Comparison of ENCODE assay signal across 17 cellular contexts in genomic region chr3:18752273-18752934, GRCh38.
"Had no signal": no experiment of that assay in that cellular context is flagged by ENCODE, and none has a peak within 500 bp of the region (broad histone marks: within the 10 kb centered on the region; RNA-seq: fewer than 3 reads in every experiment).

No MANE protein-coding gene starts in this region.

- ATAC-seq: left lobe of liver, WTC11 had no signal

- H3K9me3 ChIP-seq: esophagus muscularis mucosa, neutrophil, transverse colon had no signal

- H3K36me3 ChIP-seq: brain microvascular endothelial cell, esophagus muscularis mucosa, neutrophil, transverse colon had no signal

- H3K9me3 Mint-ChIP-seq: activated CD4-positive, alpha-beta memory T cell treated with anti-CD3 and anti-CD28 coated beads for 36 hours; central memory CD8-positive, alpha-beta T cell; stimulated activated naive B cell treated with anti-CD40 and anti-IgM and Interleukin-4, amounts not matched to agents 10 μg/mL and 1 μg/mL and 100 μg/mL, for 72 hours; WTC11 had no signal

- H3K27ac ChIP-seq: brain microvascular endothelial cell, coronary artery, esophagus muscularis mucosa, neutrophil, transverse colon had no signal

- DNase-seq: activated CD4-positive, alpha-beta memory T cell treated with anti-CD3 and anti-CD28 coated beads for 36 hours; activated naive CD8-positive, alpha-beta T cell treated with anti-CD3 and anti-CD28 coated beads, Interleukin-2, amount 10 ng/mL, durations not matched to agents 7 days and 5 days; anterior cingulate cortex; brain microvascular endothelial cell; effector CD4-positive, alpha-beta T cell; hippocampal formation; midbrain; SIG-M5; stimulated activated CD4-positive, alpha-beta T cell treated with anti-CD3 and anti-CD28 coated beads, Interleukin-2, amount 100 ng/mL, for 48 hours; stimulated activated naive B cell treated with anti-CD40 and anti-IgM and Interleukin-4, amounts not matched to agents 10 μg/mL and 1 μg/mL and 100 μg/mL, for 72 hours; transverse colon had no signal

- H3K27me3 ChIP-seq: brain microvascular endothelial cell, esophagus muscularis mucosa, neutrophil, transverse colon had no signal

- H3K4me3 Mint-ChIP-seq: activated CD4-positive, alpha-beta memory T cell treated with anti-CD3 and anti-CD28 coated beads for 36 hours; activated naive CD8-positive, alpha-beta T cell treated with anti-CD3 and anti-CD28 coated beads, Interleukin-2, amount 10 ng/mL, durations not matched to agents 7 days and 5 days; central memory CD8-positive, alpha-beta T cell; stimulated activated naive B cell treated with anti-CD40 and anti-IgM and Interleukin-4, amounts not matched to agents 10 μg/mL and 1 μg/mL and 100 μg/mL, for 72 hours; WTC11 had no signal

- H3K27ac Mint-ChIP-seq: activated CD4-positive, alpha-beta memory T cell treated with anti-CD3 and anti-CD28 coated beads for 36 hours; activated naive CD8-positive, alpha-beta T cell treated with anti-CD3 and anti-CD28 coated beads, Interleukin-2, amount 10 ng/mL, durations not matched to agents 7 days and 5 days; stimulated activated naive B cell treated with anti-CD40 and anti-IgM and Interleukin-4, amounts not matched to agents 10 μg/mL and 1 μg/mL and 100 μg/mL, for 72 hours; WTC11 had no signal

- H3K27me3 Mint-ChIP-seq: activated CD4-positive, alpha-beta memory T cell treated with anti-CD3 and anti-CD28 coated beads for 36 hours; activated naive CD8-positive, alpha-beta T cell treated with anti-CD3 and anti-CD28 coated beads, Interleukin-2, amount 10 ng/mL, durations not matched to agents 7 days and 5 days; central memory CD8-positive, alpha-beta T cell; stimulated activated naive B cell treated with anti-CD40 and anti-IgM and Interleukin-4, amounts not matched to agents 10 μg/mL and 1 μg/mL and 100 μg/mL, for 72 hours had no signal

- H3K36me3 Mint-ChIP-seq: stimulated activated naive B cell treated with anti-CD40 and anti-IgM and Interleukin-4, amounts not matched to agents 10 μg/mL and 1 μg/mL and 100 μg/mL, for 72 hours; WTC11 had no signal

- H3K4me1 Mint-ChIP-seq: central memory CD8-positive, alpha-beta T cell had no signal

- H3K4me1 ChIP-seq: esophagus muscularis mucosa had no signal

- H3K4me3 ChIP-seq: coronary artery, esophagus muscularis mucosa, transverse colon had no signal
